In genomic region chr1:248871837-248872401, GRCh38 we compare ENCODE assay signal across 9 cellular contexts. TPM values are rescaled to one million over a fixed set of nuclear protein-coding genes. Genes with fewer than 3 reads are reported as not detected.
DNase-seq lines count a peak whose midpoint lies in the region; TF ChIP-seq lines count a peak whose summit lies in the region.
"Had no signal": no experiment of that assay in that cellular context is flagged by ENCODE, and none has a peak within 500 bp of the region (broad histone marks: within the 10 kb centered on the region; RNA-seq: fewer than 3 reads in every experiment).

No MANE protein-coding gene starts in this region.

- peak overlapping the region in 4 of 11 experiments; percentile 78 to 84 (median 81); a peak in 5 of 22 replicates for H3K9ac ChIP-seq in BLaER1 treated with 17β-estradiol and CSF1 and Interleukin-3, amounts not matched to agents 10 nM and 100 nM
- H3K9ac ChIP-seq in adipocyte (ENCODE audit: low read length): peak overlapping the region; percentile 84

- no peaks in the 10 kb centered on the region; a peak in 1 of 22 replicates for H4K20me1 ChIP-seq in BLaER1 treated with 17β-estradiol and CSF1 and Interleukin-3, amounts not matched to agents 10 nM and 100 nM

- no peak overlapping the region for H3K27ac Mint-ChIP-seq in nephron progenitor cell

- H3K4me3 ChIP-seq in BLaER1 treated with 17β-estradiol and CSF1 and Interleukin-3, amounts not matched to agents 10 nM and 100 nM: peak overlapping the region in 9 of 10 experiments; percentile 67 to 91 (median 74); a peak in 13 of 20 replicates
- H3K4me3 ChIP-seq in adipocyte (ENCODE audit: low read length): peak overlapping the region; percentile 86

- H3K9me3 Mint-ChIP-seq in nephron progenitor cell: peaks cover 7% of the 10 kb centered on the region

- peaks cover 19% of the 10 kb centered on the region for H3K27me3 Mint-ChIP-seq in nephron progenitor cell (ENCODE audit: low read depth, poor library complexity)

- peak; percentile 31 for DNase-seq in HT1080 (ENCODE audit: low read depth)
- no peak for DNase-seq in adipocyte (ENCODE audit: low read depth)
- no peak for DNase-seq in nephron progenitor cell
- DNase-seq in NCI-H526 (lab: John Stamatoyannopoulos, UW): no peak
- no peak for DNase-seq in NCI-H1417 treated with DMSO at 0.1 percent for 48 hours (lab: John Stamatoyannopoulos, UW)
- no peak for DNase-seq in AG08395 (ENCODE audit: low spot score)
- DNase-seq in activated CD4-positive, CD25-positive, alpha-beta regulatory T cell (lab: John Stamatoyannopoulos, UW): no peak
- DNase-seq: NCI-H510A had no signal

- H3K4me2 ChIP-seq in BLaER1 treated with 17β-estradiol and CSF1 and Interleukin-3, amounts not matched to agents 10 nM and 100 nM: peak overlapping the region; percentile 71 to 94 (median 83); a peak in 21 of 22 replicates

- H3K36me3 Mint-ChIP-seq in nephron progenitor cell (ENCODE audit: low read depth): no peaks in the 10 kb centered on the region

- no peaks in the 10 kb centered on the region for H3K27me3 ChIP-seq in BLaER1 treated with 17β-estradiol and CSF1 and Interleukin-3, amounts not matched to agents 10 nM and 100 nM
- H3K27me3 ChIP-seq in adipocyte (replicated peaks; ENCODE audit: control insufficient read depth, insufficient read depth, low read length): no peaks in the 10 kb centered on the region

- H3K9me3 ChIP-seq in BLaER1 treated with 17β-estradiol and CSF1 and Interleukin-3, amounts not matched to agents 10 nM and 100 nM (replicated peaks in 1 of 11): no peaks in the 10 kb centered on the region; a peak in 1 of 22 replicates
- no peaks in the 10 kb centered on the region for H3K9me3 ChIP-seq in adipocyte (ENCODE audit: control insufficient read depth, low read length)

- H3K36me3 ChIP-seq in BLaER1 treated with 17β-estradiol and CSF1 and Interleukin-3, amounts not matched to agents 10 nM and 100 nM: no peaks in the 10 kb centered on the region
- H3K36me3 ChIP-seq in adipocyte (ENCODE audit: control insufficient read depth, insufficient read depth, low read length, severe bottlenecking): no peaks in the 10 kb centered on the region

- H3K27ac ChIP-seq in BLaER1 treated with 17β-estradiol and CSF1 and Interleukin-3, amounts not matched to agents 10 nM and 100 nM: peak overlapping the region in 1 of 11 experiments; percentile 76; a peak in 1 of 22 replicates

- H3K4me3 Mint-ChIP-seq in nephron progenitor cell: peak overlapping the region; percentile 97

- H3K4me1 ChIP-seq in BLaER1 treated with 17β-estradiol and CSF1 and Interleukin-3, amounts not matched to agents 10 nM and 100 nM: peaks cover 0 to 14% (median 9%) of the 10 kb centered on the region in 10 experiments; a peak in 16 of 20 replicates
- peaks cover 7% of the 10 kb centered on the region for H3K4me1 ChIP-seq in adipocyte (ENCODE audit: control insufficient read depth, insufficient read depth, low read length)

- TF ChIP-seq CTCF in nephron progenitor cell (IDR thresholded peaks at IDR 0.05): no peak

- peaks cover 5% of the 10 kb centered on the region for H3K4me1 Mint-ChIP-seq in nephron progenitor cell

RNA-seq across cellular contexts. Expression of gene ZNF692, which starts 13.0 kb away (rescaled TPM):
- 23.5 and 25.8 TPM in 2 replicates for total RNA-seq in HT1080 (2014; rRNA removed; shearing (Covaris generic))
- polyA plus RNA-seq in HT1080 (2015; cell fraction: cytosol; rRNA removed): 18.0 and 19.8 TPM in 2 replicates
- polyA plus RNA-seq in HT1080 (2015; cell fraction: nucleus; rRNA removed): 272 and 313 TPM in 2 replicates

RNA-seq across cellular contexts. Expression of gene ZNF672, which starts 33.9 kb away (rescaled TPM):
- total RNA-seq in HT1080 (2014; rRNA removed; shearing (Covaris generic)): 27.3 and 28.0 TPM in 2 replicates
- polyA plus RNA-seq in HT1080 (2015; cell fraction: cytosol; rRNA removed): 20.2 and 22.2 TPM in 2 replicates
- polyA plus RNA-seq in HT1080 (2015; cell fraction: nucleus; rRNA removed): 14.1 and 17.0 TPM in 2 replicates

RNA-seq across cellular contexts. Expression of gene PGBD2, which starts 34.1 kb away (rescaled TPM):
- total RNA-seq in HT1080 (2014; rRNA removed; shearing (Covaris generic)): 5.7 and 7.0 TPM in 2 replicates
- 4.4 and 5.4 TPM in 2 replicates for polyA plus RNA-seq in HT1080 (2015; cell fraction: cytosol; rRNA removed)
- polyA plus RNA-seq in HT1080 (2015; cell fraction: nucleus; rRNA removed): 16.3 and 18.9 TPM in 2 replicates

RNA-seq across cellular contexts. Expression of gene SH3BP5L, which starts 46.2 kb away (rescaled TPM):
- total RNA-seq in HT1080 (2014; rRNA removed; shearing (Covaris generic)): 29.2 and 36.2 TPM in 2 replicates
- 25.2 and 27.8 TPM in 2 replicates for polyA plus RNA-seq in HT1080 (2015; cell fraction: cytosol; rRNA removed)
- 38.6 and 42.0 TPM in 2 replicates for polyA plus RNA-seq in HT1080 (2015; cell fraction: nucleus; rRNA removed)
